In genomic region chr14:62889354-62889753, GRCh38 we compare ENCODE assay signal across 20 cellular contexts.
DNase-seq lines count a peak whose midpoint lies in the region; ATAC-seq, FAIRE-seq and TF ChIP-seq lines count a peak whose summit lies in the region.
"Had no signal": no experiment of that assay in that cellular context is flagged by ENCODE, and none has a peak within 500 bp of the region (broad histone marks: within the 10 kb centered on the region; RNA-seq: fewer than 3 reads in every experiment).

No MANE protein-coding gene starts in this region.

- H3K4me1 Mint-ChIP-seq in GM23338 = peaks cover 12% of the 10 kb centered on the region
- H3K4me1 Mint-ChIP-seq: CD14-positive monocyte had no signal

- H3K27me3 ChIP-seq in GM23338 (ENCODE audit: insufficient read depth) (no peaks in the 10 kb centered on the region), small intestine (ENCODE audit: control insufficient read depth in 2 of 2, insufficient read depth in 2 of 2, low read length in 2 of 2) (no peaks in the 10 kb centered on the region)

- no peak overlapping the region for H3K4me3 Mint-ChIP-seq in GM23338
- H3K4me3 Mint-ChIP-seq: CD14-positive monocyte; CD8-positive, alpha-beta T cell; H9 had no signal

- H3F3A ChIP-seq in GM23338 (replicated peaks; ENCODE audit: low read depth) = no peaks in the 10 kb centered on the region

- no peaks in the 10 kb centered on the region for H3K9me3 ChIP-seq in small intestine (ENCODE audit: control insufficient read depth, low read depth)

- H3K4me1 ChIP-seq in GM23338 (ENCODE audit: insufficient read depth) = peaks cover 13% of the 10 kb centered on the region
- no peaks in the 10 kb centered on the region for H3K4me1 ChIP-seq in small intestine (ENCODE audit: control insufficient read depth in 2 of 2, insufficient read depth in 1 of 2, low read depth in 1 of 2, low read length in 1 of 2)

- 0 out of 2 replicates have a peak, but pooled peaks cover 8% of the 10 kb centered on the region for H3K9me2 ChIP-seq in GM23338 (ENCODE audit: insufficient read depth)

- no peak overlapping the region for H3K27ac Mint-ChIP-seq in GM23338
- H3K27ac Mint-ChIP-seq: CD14-positive monocyte; CD8-positive, alpha-beta T cell had no signal

- H3K4me2 ChIP-seq in GM23338 = peak overlapping the region; percentile 56; the same call in 1 of the 2 replicates

- H4K20me1 ChIP-seq in GM23338 (replicated peaks; ENCODE audit: insufficient read depth) = no peaks in the 10 kb centered on the region

- H3K27ac ChIP-seq in GM23338 (ENCODE audit: low read depth) = no peak overlapping the region
- no peak overlapping the region for H3K27ac ChIP-seq in small intestine (ENCODE audit: low read depth in 1 of 2, low read length in 1 of 2)

- H3K36me3 ChIP-seq in GM23338 (ENCODE audit: insufficient read depth) (no peaks in the 10 kb centered on the region), small intestine (ENCODE audit: control insufficient read depth in 2 of 2, insufficient read depth in 2 of 2, low read length in 2 of 2) (no peaks in the 10 kb centered on the region)

- TF ChIP-seq CTCF in GM23338 (conservative IDR thresholded peaks at IDR 0.05; ENCODE audit: low read depth in 2 of 2) = no peak
- TF ChIP-seq CTCF in fibroblast of pulmonary artery (IDR thresholded peaks at IDR 0.05; ENCODE audit: low read length, missing control alignments) = no peak

- DNase-seq in GM23338 (ENCODE audit: low spot score) = peak; percentile 19
- DNase-seq in NCI-H1105 (lab: John Stamatoyannopoulos, UW) = peak; percentile 34
- DNase-seq in fibroblast of pulmonary artery (ENCODE audit: low read depth) = peak; percentile 2
- DNase-seq in left kidney (ENCODE audit: low read depth, low spot score) = peak; percentile 2
- no peak for DNase-seq in HUDEP-2 (lab: John Stamatoyannopoulos, UW; ENCODE audit: unreplicated experiment in 76 of 76)
- no peak for DNase-seq in NCI-H524 treated with DMSO at 0.1 percent for 48 hours (lab: John Stamatoyannopoulos, UW)
- no peak for DNase-seq in small intestine
- DNase-seq: CD8-positive, alpha-beta T cell; COR-L47; DMS153; DMS79 treated with DMSO at 0.1 percent for 48 hours; EL; H9 had no signal

- peak; percentile 56 for ATAC-seq in GM23338
- ATAC-seq: CD8-positive, alpha-beta T cell; K562 had no signal

- no peaks in the 10 kb centered on the region for H3K9me3 Mint-ChIP-seq in GM23338
- H3K9me3 Mint-ChIP-seq: H9 had no signal

- no peaks in the 10 kb centered on the region; the same call in 2 of the 3 replicates for H3K36me3 Mint-ChIP-seq in GM23338 (ENCODE audit: low read depth)
- H3K36me3 Mint-ChIP-seq: CD14-positive monocyte; CD8-positive, alpha-beta T cell had no signal

- 63 to 91% (median 74%) methylated on average over 4 of the region's 4 CpGs for WGBS in small intestine, 3 donors

- no peak for FAIRE-seq in small intestine (lab: Jason Lieb, UNC)
- FAIRE-seq: A204.1, D721Med, G401.6, GM12891, GM19239, K562 had no signal

- H3K79me2 ChIP-seq in GM23338 (replicated peaks; ENCODE audit: insufficient read depth) = no peaks in the 10 kb centered on the region

- H3K4me3 ChIP-seq in GM23338 (no peak overlapping the region), fibroblast of pulmonary artery (replicated peaks; ENCODE audit: low read depth, low read length) (no peak overlapping the region), small intestine (ENCODE audit: low read depth in 1 of 2, low read length in 2 of 2) (no peak overlapping the region)
- H3K4me3 ChIP-seq: K562 had no signal

- H2AFZ ChIP-seq in GM23338 = no peak overlapping the region

- H3K27me3 Mint-ChIP-seq in GM23338 (ENCODE audit: insufficient read depth, low read depth, poor library complexity) = no peaks in the 10 kb centered on the region

TF ChIP-seq in GM23338, 12 proteins besides CTCF, POLR2A, EP300 and RAD21 (continues in another document):
- TF ChIP-seq ZNF462 (CRISPR knock-in tag; IDR thresholded peaks at IDR 0.05) (no peak), ETS1 (IDR thresholded peaks at IDR 0.05) (no peak), JUNB (IDR thresholded peaks at IDR 0.05; ENCODE audit: unreplicated experiment) (no peak), ZNF331 (CRISPR knock-in tag; IDR thresholded peaks at IDR 0.05; ENCODE audit: low read depth) (no peak), STAT1 (IDR thresholded peaks at IDR 0.05; ENCODE audit: unreplicated experiment) (no peak), EZH2phosphoT487 (IDR thresholded peaks at IDR 0.05; ENCODE audit: unreplicated experiment) (no peak), CREB1 (CRISPR knock-in tag; IDR thresholded peaks at IDR 0.05; ENCODE audit: low read depth) (no peak)

Comparison
In these comparisons a context has a peak if more than half of its experiments do, and no peak if none do; other contexts are left out.
1. DNase-seq: peak in GM23338 (single experiment), NCI-H1105 (single experiment), fibroblast of pulmonary artery (single experiment) and left kidney (single experiment); none in HUDEP-2 (0 of 76), NCI-H524 treated with DMSO at 0.1 percent for 48 hours (single experiment) and small intestine (single experiment).